2 cellular contexts compared by ENCODE assay signal in the genomic region with DNA sequence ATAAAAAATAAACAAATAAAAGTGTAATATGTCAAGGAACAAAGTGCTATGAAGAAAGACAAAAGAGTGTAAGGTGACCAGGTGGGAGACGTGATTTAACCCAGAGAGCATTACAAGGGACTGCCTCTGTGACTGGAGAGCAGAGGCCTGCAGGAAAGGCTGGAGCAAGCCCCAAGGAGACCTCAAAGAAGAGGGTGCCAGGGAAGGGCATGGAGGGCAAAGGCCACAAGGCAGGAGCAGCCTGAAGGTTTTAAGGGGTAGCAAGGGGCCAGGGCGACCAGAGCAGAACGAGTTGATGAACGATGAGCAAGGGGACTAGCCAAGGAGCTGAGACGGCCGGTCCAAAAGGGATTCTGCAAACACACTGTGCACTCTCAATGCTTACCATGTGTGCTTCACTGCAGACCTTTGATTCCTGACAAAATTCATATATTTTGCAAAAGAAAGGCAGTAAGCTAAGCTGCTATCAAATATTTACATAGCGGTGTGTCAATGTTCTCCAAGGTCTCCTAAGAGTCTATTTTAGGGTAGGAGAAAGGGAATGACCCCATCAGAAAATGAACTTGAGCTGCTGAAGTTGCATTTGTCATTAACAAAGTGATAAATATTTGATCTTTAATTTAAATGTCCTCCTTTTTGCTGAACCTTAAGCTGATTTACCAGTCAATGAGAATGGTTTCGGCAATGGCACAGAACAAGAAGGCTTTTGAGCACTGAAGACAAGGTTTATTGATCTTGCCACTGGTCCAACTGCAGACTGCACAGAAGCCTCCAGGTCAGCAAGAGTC.
TF ChIP-seq lines count a peak whose summit lies in the region.

No MANE protein-coding gene starts in this region.

TF ChIP-seq in GM23338, 12 proteins besides CTCF, POLR2A, EP300 and RAD21 (continued from another document):
- TF ChIP-seq, protein P1, sequence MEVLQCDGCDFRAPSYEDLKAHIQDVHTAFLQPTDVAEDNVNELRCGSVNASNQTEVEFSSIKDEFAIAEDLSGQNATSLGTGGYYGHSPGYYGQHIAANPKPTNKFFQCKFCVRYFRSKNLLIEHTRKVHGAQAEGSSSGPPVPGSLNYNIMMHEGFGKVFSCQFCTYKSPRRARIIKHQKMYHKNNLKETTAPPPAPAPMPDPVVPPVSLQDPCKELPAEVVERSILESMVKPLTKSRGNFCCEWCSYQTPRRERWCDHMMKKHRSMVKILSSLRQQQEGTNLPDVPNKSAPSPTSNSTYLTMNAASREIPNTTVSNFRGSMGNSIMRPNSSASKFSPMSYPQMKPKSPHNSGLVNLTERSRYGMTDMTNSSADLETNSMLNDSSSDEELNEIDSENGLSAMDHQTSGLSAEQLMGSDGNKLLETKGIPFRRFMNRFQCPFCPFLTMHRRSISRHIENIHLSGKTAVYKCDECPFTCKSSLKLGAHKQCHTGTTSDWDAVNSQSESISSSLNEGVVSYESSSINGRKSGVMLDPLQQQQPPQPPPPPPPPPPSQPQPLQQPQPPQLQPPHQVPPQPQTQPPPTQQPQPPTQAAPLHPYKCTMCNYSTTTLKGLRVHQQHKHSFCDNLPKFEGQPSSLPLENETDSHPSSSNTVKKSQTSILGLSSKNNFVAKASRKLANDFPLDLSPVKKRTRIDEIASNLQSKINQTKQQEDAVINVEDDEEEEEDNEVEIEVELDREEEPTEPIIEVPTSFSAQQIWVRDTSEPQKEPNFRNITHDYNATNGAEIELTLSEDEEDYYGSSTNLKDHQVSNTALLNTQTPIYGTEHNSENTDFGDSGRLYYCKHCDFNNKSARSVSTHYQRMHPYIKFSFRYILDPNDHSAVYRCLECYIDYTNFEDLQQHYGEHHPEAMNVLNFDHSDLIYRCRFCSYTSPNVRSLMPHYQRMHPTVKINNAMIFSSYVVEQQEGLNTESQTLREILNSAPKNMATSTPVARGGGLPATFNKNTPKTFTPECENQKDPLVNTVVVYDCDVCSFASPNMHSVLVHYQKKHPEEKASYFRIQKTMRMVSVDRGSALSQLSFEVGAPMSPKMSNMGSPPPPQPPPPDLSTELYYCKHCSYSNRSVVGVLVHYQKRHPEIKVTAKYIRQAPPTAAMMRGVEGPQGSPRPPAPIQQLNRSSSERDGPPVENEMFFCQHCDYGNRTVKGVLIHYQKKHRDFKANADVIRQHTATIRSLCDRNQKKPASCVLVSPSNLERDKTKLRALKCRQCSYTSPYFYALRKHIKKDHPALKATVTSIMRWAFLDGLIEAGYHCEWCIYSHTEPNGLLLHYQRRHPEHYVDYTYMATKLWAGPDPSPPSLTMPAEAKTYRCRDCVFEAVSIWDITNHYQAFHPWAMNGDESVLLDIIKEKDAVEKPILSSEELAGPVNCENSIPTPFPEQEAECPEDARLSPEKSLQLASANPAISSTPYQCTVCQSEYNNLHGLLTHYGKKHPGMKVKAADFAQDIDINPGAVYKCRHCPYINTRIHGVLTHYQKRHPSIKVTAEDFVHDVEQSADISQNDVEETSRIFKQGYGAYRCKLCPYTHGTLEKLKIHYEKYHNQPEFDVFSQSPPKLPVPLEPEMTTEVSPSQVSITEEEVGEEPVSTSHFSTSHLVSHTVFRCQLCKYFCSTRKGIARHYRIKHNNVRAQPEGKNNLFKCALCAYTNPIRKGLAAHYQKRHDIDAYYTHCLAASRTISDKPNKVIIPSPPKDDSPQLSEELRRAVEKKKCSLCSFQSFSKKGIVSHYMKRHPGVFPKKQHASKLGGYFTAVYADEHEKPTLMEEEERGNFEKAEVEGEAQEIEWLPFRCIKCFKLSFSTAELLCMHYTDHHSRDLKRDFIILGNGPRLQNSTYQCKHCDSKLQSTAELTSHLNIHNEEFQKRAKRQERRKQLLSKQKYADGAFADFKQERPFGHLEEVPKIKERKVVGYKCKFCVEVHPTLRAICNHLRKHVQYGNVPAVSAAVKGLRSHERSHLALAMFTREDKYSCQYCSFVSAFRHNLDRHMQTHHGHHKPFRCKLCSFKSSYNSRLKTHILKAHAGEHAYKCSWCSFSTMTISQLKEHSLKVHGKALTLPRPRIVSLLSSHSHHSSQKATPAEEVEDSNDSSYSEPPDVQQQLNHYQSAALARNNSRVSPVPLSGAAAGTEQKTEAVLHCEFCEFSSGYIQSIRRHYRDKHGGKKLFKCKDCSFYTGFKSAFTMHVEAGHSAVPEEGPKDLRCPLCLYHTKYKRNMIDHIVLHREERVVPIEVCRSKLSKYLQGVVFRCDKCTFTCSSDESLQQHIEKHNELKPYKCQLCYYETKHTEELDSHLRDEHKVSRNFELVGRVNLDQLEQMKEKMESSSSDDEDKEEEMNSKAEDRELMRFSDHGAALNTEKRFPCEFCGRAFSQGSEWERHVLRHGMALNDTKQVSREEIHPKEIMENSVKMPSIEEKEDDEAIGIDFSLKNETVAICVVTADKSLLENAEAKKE (CRISPR knock-in tag; IDR thresholded peaks at IDR 0.05) = no peak
TF ChIP-seq in GM23338: peak in this region for 0.

TF ChIP-seq in H1, 55 proteins besides CTCF, POLR2A, EP300 and RAD21:
- TF ChIP-seq ZNF274 (IDR thresholded peaks at IDR 0.05; ENCODE audit: borderline replicate concordance, extremely low read depth, low read length) (no peak), SRF (IDR thresholded peaks at IDR 0.05; ENCODE audit: low read depth, low read length) (no peak), HDAC6 (IDR thresholded peaks at IDR 0.05; ENCODE audit: low read depth, low read length) (no peak), POU5F1 (IDR thresholded peaks at IDR 0.05; ENCODE audit: low read depth, low read length) (no peak), RBBP5 (IDR thresholded peaks at IDR 0.05; ENCODE audit: borderline replicate concordance, low read depth, low read length) (no peak), TAF7 (optimal IDR thresholded peaks at IDR 0.05; ENCODE audit: borderline replicate concordance, low read depth, low read length) (no peak), YY1 (IDR thresholded peaks at IDR 0.05; ENCODE audit: low read depth, low read length) (no peak), EZH2 (IDR thresholded peaks at IDR 0.05; ENCODE audit: low read depth, low read length, severe bottlenecking) (no peak), CBX5 (IDR thresholded peaks at IDR 0.05; ENCODE audit: low read depth, low read length) (no peak), TBP (IDR thresholded peaks at IDR 0.05; ENCODE audit: low read depth, low read length) (no peak), SIRT6 (IDR thresholded peaks at IDR 0.05; ENCODE audit: low read length) (no peak), KDM5A (IDR thresholded peaks at IDR 0.05; ENCODE audit: low read length) (no peak), RNF2 (IDR thresholded peaks at IDR 0.05; ENCODE audit: borderline replicate concordance, low read depth, low read length, missing control alignments, poor library complexity, severe bottlenecking) (no peak), HDAC2 (IDR thresholded peaks at IDR 0.05; ENCODE audit: borderline replicate concordance in 1 of 2, low read depth in 2 of 2, low read length in 2 of 2) (no peak), KDM4A (IDR thresholded peaks at IDR 0.05; ENCODE audit: low read depth, low read length, severe bottlenecking) (no peak)
- TF ChIP-seq, protein P2, sequence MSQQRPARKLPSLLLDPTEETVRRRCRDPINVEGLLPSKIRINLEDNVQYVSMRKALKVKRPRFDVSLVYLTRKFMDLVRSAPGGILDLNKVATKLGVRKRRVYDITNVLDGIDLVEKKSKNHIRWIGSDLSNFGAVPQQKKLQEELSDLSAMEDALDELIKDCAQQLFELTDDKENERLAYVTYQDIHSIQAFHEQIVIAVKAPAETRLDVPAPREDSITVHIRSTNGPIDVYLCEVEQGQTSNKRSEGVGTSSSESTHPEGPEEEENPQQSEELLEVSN (IDR thresholded peaks at IDR 0.05) = no peak
- TF ChIP-seq, protein P3, sequence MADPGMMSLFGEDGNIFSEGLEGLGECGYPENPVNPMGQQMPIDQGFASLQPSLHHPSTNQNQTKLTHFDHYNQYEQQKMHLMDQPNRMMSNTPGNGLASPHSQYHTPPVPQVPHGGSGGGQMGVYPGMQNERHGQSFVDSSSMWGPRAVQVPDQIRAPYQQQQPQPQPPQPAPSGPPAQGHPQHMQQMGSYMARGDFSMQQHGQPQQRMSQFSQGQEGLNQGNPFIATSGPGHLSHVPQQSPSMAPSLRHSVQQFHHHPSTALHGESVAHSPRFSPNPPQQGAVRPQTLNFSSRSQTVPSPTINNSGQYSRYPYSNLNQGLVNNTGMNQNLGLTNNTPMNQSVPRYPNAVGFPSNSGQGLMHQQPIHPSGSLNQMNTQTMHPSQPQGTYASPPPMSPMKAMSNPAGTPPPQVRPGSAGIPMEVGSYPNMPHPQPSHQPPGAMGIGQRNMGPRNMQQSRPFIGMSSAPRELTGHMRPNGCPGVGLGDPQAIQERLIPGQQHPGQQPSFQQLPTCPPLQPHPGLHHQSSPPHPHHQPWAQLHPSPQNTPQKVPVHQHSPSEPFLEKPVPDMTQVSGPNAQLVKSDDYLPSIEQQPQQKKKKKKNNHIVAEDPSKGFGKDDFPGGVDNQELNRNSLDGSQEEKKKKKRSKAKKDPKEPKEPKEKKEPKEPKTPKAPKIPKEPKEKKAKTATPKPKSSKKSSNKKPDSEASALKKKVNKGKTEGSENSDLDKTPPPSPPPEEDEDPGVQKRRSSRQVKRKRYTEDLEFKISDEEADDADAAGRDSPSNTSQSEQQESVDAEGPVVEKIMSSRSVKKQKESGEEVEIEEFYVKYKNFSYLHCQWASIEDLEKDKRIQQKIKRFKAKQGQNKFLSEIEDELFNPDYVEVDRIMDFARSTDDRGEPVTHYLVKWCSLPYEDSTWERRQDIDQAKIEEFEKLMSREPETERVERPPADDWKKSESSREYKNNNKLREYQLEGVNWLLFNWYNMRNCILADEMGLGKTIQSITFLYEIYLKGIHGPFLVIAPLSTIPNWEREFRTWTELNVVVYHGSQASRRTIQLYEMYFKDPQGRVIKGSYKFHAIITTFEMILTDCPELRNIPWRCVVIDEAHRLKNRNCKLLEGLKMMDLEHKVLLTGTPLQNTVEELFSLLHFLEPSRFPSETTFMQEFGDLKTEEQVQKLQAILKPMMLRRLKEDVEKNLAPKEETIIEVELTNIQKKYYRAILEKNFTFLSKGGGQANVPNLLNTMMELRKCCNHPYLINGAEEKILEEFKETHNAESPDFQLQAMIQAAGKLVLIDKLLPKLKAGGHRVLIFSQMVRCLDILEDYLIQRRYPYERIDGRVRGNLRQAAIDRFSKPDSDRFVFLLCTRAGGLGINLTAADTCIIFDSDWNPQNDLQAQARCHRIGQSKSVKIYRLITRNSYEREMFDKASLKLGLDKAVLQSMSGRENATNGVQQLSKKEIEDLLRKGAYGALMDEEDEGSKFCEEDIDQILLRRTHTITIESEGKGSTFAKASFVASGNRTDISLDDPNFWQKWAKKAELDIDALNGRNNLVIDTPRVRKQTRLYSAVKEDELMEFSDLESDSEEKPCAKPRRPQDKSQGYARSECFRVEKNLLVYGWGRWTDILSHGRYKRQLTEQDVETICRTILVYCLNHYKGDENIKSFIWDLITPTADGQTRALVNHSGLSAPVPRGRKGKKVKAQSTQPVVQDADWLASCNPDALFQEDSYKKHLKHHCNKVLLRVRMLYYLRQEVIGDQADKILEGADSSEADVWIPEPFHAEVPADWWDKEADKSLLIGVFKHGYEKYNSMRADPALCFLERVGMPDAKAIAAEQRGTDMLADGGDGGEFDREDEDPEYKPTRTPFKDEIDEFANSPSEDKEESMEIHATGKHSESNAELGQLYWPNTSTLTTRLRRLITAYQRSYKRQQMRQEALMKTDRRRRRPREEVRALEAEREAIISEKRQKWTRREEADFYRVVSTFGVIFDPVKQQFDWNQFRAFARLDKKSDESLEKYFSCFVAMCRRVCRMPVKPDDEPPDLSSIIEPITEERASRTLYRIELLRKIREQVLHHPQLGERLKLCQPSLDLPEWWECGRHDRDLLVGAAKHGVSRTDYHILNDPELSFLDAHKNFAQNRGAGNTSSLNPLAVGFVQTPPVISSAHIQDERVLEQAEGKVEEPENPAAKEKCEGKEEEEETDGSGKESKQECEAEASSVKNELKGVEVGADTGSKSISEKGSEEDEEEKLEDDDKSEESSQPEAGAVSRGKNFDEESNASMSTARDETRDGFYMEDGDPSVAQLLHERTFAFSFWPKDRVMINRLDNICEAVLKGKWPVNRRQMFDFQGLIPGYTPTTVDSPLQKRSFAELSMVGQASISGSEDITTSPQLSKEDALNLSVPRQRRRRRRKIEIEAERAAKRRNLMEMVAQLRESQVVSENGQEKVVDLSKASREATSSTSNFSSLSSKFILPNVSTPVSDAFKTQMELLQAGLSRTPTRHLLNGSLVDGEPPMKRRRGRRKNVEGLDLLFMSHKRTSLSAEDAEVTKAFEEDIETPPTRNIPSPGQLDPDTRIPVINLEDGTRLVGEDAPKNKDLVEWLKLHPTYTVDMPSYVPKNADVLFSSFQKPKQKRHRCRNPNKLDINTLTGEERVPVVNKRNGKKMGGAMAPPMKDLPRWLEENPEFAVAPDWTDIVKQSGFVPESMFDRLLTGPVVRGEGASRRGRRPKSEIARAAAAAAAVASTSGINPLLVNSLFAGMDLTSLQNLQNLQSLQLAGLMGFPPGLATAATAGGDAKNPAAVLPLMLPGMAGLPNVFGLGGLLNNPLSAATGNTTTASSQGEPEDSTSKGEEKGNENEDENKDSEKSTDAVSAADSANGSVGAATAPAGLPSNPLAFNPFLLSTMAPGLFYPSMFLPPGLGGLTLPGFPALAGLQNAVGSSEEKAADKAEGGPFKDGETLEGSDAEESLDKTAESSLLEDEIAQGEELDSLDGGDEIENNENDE (IDR thresholded peaks at IDR 0.05; ENCODE audit: insufficient replicate concordance, low read length) = no peak
